In genomic region chr14:74713395-74713735, GRCh38 we compare ENCODE assay signal across 1 cellular context.
TF ChIP-seq lines count a peak whose summit lies in the region.

No MANE protein-coding gene starts in this region.

TF ChIP-seq in endothelial cell of umbilical vein, 7 proteins besides CTCF, POLR2A, EP300 and RAD21:
- TF ChIP-seq POLR2AphosphoS5 (IDR thresholded peaks at IDR 0.05; ENCODE audit: insufficient read depth, low read depth, low read length) = no peak
- TF ChIP-seq JUN (IDR thresholded peaks at IDR 0.05; ENCODE audit: borderline replicate concordance, insufficient read depth, insufficient read length, low read depth) = no peak
- no peak for TF ChIP-seq GATA2 (IDR thresholded peaks at IDR 0.05; ENCODE audit: insufficient read depth, insufficient read length, low read depth, low read length)
- no peak for TF ChIP-seq EZH2 (IDR thresholded peaks at IDR 0.05; ENCODE audit: borderline replicate concordance, low read depth, low read length, severe bottlenecking)
TF ChIP-seq in endothelial cell of umbilical vein: peak in this region for 0.
